ENCODE assay signal across 8 cellular contexts in genomic region chr20:31608256-31608980, GRCh38. TPM values are rescaled to one million over a fixed set of nuclear protein-coding genes. Genes with fewer than 3 reads are reported as not detected.
A peak's percentile ranks its signal among the peaks of the same experiment; 100 is the strongest.
DNase-seq lines count a peak whose midpoint lies in the region; ATAC-seq and TF ChIP-seq lines count a peak whose summit lies in the region.

No MANE protein-coding gene starts in this region.

- H3K9me3 Mint-ChIP-seq in HFFc6: peaks cover 23% of the 10 kb centered on the region

- ATAC-seq in GM18907 (IDR thresholded peaks at IDR 0.05; ENCODE audit: unreplicated experiment): no peak
- no peak for ATAC-seq in HG03196 (IDR thresholded peaks at IDR 0.05; ENCODE audit: unreplicated experiment)
- ATAC-seq in HG02973 (IDR thresholded peaks at IDR 0.05; ENCODE audit: unreplicated experiment): no peak

- H3K4me3 Mint-ChIP-seq in HFFc6: peak overlapping the region; percentile 96

- peaks cover 38% of the 10 kb centered on the region for H3K27me3 Mint-ChIP-seq in HFFc6 (ENCODE audit: insufficient read depth)

- peak overlapping the region; percentile 99 for H3K27ac Mint-ChIP-seq in HFFc6

- TF ChIP-seq CTCF in HFFc6 (IDR thresholded peaks at IDR 0.05): no peak

- peak; percentile 45 for DNase-seq in HFFc6
- DNase-seq in NCI-H526 (lab: John Stamatoyannopoulos, UW): peak; percentile 94 to 99
- DNase-seq in ecto neural progenitor cell (ENCODE audit: low spot score): peak; percentile 84
- peak; percentile 79 to 99 for DNase-seq in lung microvascular endothelial cell (ENCODE audit: low read depth in 2 of 2)
- DNase-seq in ureter (ENCODE audit: low spot score): peak; percentile 92

- peaks cover 55% of the 10 kb centered on the region for H3K4me1 Mint-ChIP-seq in HFFc6 (ENCODE audit: low read depth)

- peaks cover 29% of the 10 kb centered on the region for H3K36me3 Mint-ChIP-seq in HFFc6 (ENCODE audit: low read depth)

RNA-seq across cellular contexts. Expression of gene ID1, which starts 3.3 kb away (rescaled TPM):
- 100 to 1,000 TPM; 397 to 487 (median 452) TPM for total RNA-seq in HFFc6 (2021; fragmentation: NEBNext Ultra II Directional; extraction: Animal tissue kit (Norgen Biotek cat#: 25700))
- total RNA-seq in lung microvascular endothelial cell (478 and 838 TPM in 2 replicates), ureter (367 TPM)

RNA-seq across cellular contexts. Expression of gene COX4I2, which starts 29.3 kb away (rescaled TPM):
- total RNA-seq in HFFc6 (2021; fragmentation: NEBNext Ultra II Directional; extraction: Animal tissue kit (Norgen Biotek cat#: 25700)): not detected
- total RNA-seq in lung microvascular endothelial cell (not detected in 2 replicates), ureter (4.0 TPM)

Comparison
In these comparisons a context has a peak if more than half of its experiments do, and no peak if none do; other contexts are left out.
1. DNase-seq: peak in every context shown above with its lines; median percentile 96 in NCI-H526; 92 in ureter; 89 in lung microvascular endothelial cell; 84 in ecto neural progenitor cell; 45 in HFFc6.